In the genomic region with DNA sequence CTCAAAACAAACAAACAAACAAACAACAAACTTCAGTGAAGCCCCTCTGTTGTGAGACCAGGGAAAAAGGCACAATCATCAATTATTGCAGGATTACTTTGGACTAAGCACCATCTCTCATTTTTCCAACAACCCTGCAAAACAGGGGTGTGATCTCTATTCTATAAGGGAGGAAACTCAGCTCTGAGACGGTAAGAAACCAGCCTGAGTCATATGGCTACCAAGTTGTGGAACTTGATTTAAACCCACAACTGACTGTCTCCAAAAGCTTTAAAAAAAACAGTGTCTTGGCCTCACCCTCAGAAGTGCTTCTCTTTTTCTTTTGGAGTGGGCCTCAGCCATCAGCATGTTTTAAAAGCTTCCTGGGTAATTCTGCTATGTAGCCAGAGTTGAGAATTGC, we compare ENCODE assay signal across 1 cellular context.
TF ChIP-seq lines count a peak whose summit lies in the region.

No MANE protein-coding gene starts in this region.

TF ChIP-seq in GM12878, 131 proteins besides CTCF, POLR2A, EP300 and RAD21 (continued from another document):
- TF ChIP-seq ZBTB33 (IDR thresholded peaks at IDR 0.05) = no peak
- no peak; the same call in 1 of the 2 replicates for TF ChIP-seq EED (IDR thresholded peaks at IDR 0.05; ENCODE audit: low read depth)
- no peak for TF ChIP-seq POLR2AphosphoS5 (IDR thresholded peaks at IDR 0.05; ENCODE audit: low read length)
- no peak; the same call in 1 of the 2 replicates for TF ChIP-seq ZBTB40 (IDR thresholded peaks at IDR 0.05; ENCODE audit: borderline replicate concordance)
- TF ChIP-seq EGR1 (IDR thresholded peaks at IDR 0.05; ENCODE audit: borderline replicate concordance in 1 of 2, low read depth in 2 of 2, low read length in 2 of 2) = no peak
- no peak for TF ChIP-seq CHD2 (IDR thresholded peaks at IDR 0.05; ENCODE audit: borderline replicate concordance, low read depth, low read length)
- TF ChIP-seq CBX3 (IDR thresholded peaks at IDR 0.05; ENCODE audit: borderline replicate concordance, low read depth) = no peak
- TF ChIP-seq, protein P1, sequence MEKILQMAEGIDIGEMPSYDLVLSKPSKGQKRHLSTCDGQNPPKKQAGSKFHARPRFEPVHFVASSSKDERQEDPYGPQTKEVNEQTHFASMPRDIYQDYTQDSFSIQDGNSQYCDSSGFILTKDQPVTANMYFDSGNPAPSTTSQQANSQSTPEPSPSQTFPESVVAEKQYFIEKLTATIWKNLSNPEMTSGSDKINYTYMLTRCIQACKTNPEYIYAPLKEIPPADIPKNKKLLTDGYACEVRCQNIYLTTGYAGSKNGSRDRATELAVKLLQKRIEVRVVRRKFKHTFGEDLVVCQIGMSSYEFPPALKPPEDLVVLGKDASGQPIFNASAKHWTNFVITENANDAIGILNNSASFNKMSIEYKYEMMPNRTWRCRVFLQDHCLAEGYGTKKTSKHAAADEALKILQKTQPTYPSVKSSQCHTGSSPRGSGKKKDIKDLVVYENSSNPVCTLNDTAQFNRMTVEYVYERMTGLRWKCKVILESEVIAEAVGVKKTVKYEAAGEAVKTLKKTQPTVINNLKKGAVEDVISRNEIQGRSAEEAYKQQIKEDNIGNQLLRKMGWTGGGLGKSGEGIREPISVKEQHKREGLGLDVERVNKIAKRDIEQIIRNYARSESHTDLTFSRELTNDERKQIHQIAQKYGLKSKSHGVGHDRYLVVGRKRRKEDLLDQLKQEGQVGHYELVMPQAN (conservative IDR thresholded peaks at IDR 0.05) = no peak
- TF ChIP-seq USF2 (IDR thresholded peaks at IDR 0.05; ENCODE audit: borderline replicate concordance, low read depth, low read length) = no peak
- no peak for TF ChIP-seq NR2C1 (IDR thresholded peaks at IDR 0.05)
- peak; percentile 61 to 64; a peak in 3 of 4 replicates for TF ChIP-seq IKZF2 (IDR thresholded peaks at IDR 0.05)
- TF ChIP-seq ZNF274 (IDR thresholded peaks at IDR 0.05; ENCODE audit: insufficient read depth, insufficient read length) = no peak
